ENCODE assay signal across 9 cellular contexts in genomic region chr17:36183811-36184765, GRCh38. TPM values are rescaled to one million over a fixed set of nuclear protein-coding genes. Genes with fewer than 3 reads are reported as not detected.
DNase-seq lines count a peak whose midpoint lies in the region; ATAC-seq and TF ChIP-seq lines count a peak whose summit lies in the region.
"Had no signal": no experiment of that assay in that cellular context is flagged by ENCODE, and none has a peak within 500 bp of the region (broad histone marks: within the 10 kb centered on the region; RNA-seq: fewer than 3 reads in every experiment).

No MANE protein-coding gene starts in this region.

- peak overlapping the region; percentile 41 to 70 for H3K9ac ChIP-seq in mucosa of rectum (ENCODE audit: low read depth in 1 of 2, low read length in 2 of 2)

- peaks cover 3 to 6% of the 10 kb centered on the region in 2 donors for H3K4me1 ChIP-seq in mucosa of rectum (ENCODE audit: control insufficient read depth in 2 of 2, insufficient read depth in 2 of 2, low read length in 2 of 2)

- POLR2A ChIA-PET in activated naive CD8-positive, alpha-beta T cell treated with anti-CD3 and anti-CD28 coated beads, Interleukin-2, amount 10 ng/mL, durations not matched to agents 7 days and 5 days (lab: Charles Lee), result interaction anchor here (0.6 kb wide), 1 partner anchor 371 kb away, joined by 4 read pairs; no protein-coding TSS in a partner anchor
- POLR2A ChIA-PET in activated CD4-positive, alpha-beta T cell treated with anti-CD3 and anti-CD28 coated beads, Interleukin-2, amount 10 ng/mL, durations not matched to agents 7 days and 5 days (lab: Charles Lee), result no interaction called here

- no peak overlapping the region for H3K27ac Mint-ChIP-seq in activated naive CD8-positive, alpha-beta T cell treated with anti-CD3 and anti-CD28 coated beads, Interleukin-2, amount 10 ng/mL, durations not matched to agents 7 days and 5 days
- no peak overlapping the region for H3K27ac Mint-ChIP-seq in activated naive CD8-positive, alpha-beta T cell treated with anti-CD3 and anti-CD28 coated beads for 36 hours
- H3K27ac Mint-ChIP-seq in type B pancreatic cell, result no peak overlapping the region
- no peak overlapping the region for H3K27ac Mint-ChIP-seq in activated CD4-positive, alpha-beta T cell treated with anti-CD3 and anti-CD28 coated beads, Interleukin-2, amount 10 ng/mL, durations not matched to agents 7 days and 5 days

- H3K27me3 Mint-ChIP-seq in activated naive CD8-positive, alpha-beta T cell treated with anti-CD3 and anti-CD28 coated beads, Interleukin-2, amount 10 ng/mL, durations not matched to agents 7 days and 5 days, result peaks cover 71% of the 10 kb centered on the region
- peaks cover 76% of the 10 kb centered on the region for H3K27me3 Mint-ChIP-seq in activated naive CD8-positive, alpha-beta T cell treated with anti-CD3 and anti-CD28 coated beads for 36 hours
- H3K27me3 Mint-ChIP-seq in type B pancreatic cell, result peaks cover 80% of the 10 kb centered on the region
- peaks cover 15% of the 10 kb centered on the region for H3K27me3 Mint-ChIP-seq in activated CD4-positive, alpha-beta T cell treated with anti-CD3 and anti-CD28 coated beads, Interleukin-2, amount 10 ng/mL, durations not matched to agents 7 days and 5 days

- H3K36me3 ChIP-seq in mucosa of rectum (ENCODE audit: control insufficient read depth in 2 of 2, insufficient read depth in 2 of 2, low read length in 2 of 2), result no peaks in the 10 kb centered on the region
- H3K36me3 ChIP-seq: adrenal gland had no signal

- H3K4me1 Mint-ChIP-seq in activated naive CD8-positive, alpha-beta T cell treated with anti-CD3 and anti-CD28 coated beads, Interleukin-2, amount 10 ng/mL, durations not matched to agents 7 days and 5 days, result peaks cover 13% of the 10 kb centered on the region
- H3K4me1 Mint-ChIP-seq in activated naive CD8-positive, alpha-beta T cell treated with anti-CD3 and anti-CD28 coated beads for 36 hours, result peaks cover 14% of the 10 kb centered on the region
- peaks cover 5% of the 10 kb centered on the region for H3K4me1 Mint-ChIP-seq in type B pancreatic cell (ENCODE audit: unreplicated experiment)
- no peaks in the 10 kb centered on the region for H3K4me1 Mint-ChIP-seq in activated CD4-positive, alpha-beta T cell treated with anti-CD3 and anti-CD28 coated beads, Interleukin-2, amount 10 ng/mL, durations not matched to agents 7 days and 5 days

- H3K9me3 Mint-ChIP-seq in activated naive CD8-positive, alpha-beta T cell treated with anti-CD3 and anti-CD28 coated beads, Interleukin-2, amount 10 ng/mL, durations not matched to agents 7 days and 5 days, result no peaks in the 10 kb centered on the region
- H3K9me3 Mint-ChIP-seq in activated naive CD8-positive, alpha-beta T cell treated with anti-CD3 and anti-CD28 coated beads for 36 hours, result no peaks in the 10 kb centered on the region
- H3K9me3 Mint-ChIP-seq in type B pancreatic cell, result no peaks in the 10 kb centered on the region
- no peaks in the 10 kb centered on the region for H3K9me3 Mint-ChIP-seq in activated CD4-positive, alpha-beta T cell treated with anti-CD3 and anti-CD28 coated beads, Interleukin-2, amount 10 ng/mL, durations not matched to agents 7 days and 5 days

- TF ChIP-seq CTCF in coronary artery (IDR thresholded peaks at IDR 0.05) (no peak), type B pancreatic cell (conservative IDR thresholded peaks at IDR 0.05) (no peak)

- peaks cover 0 to 5% of the 10 kb centered on the region in 2 donors for H3K27me3 ChIP-seq in mucosa of rectum (ENCODE audit: control insufficient read depth in 2 of 2, insufficient read depth in 2 of 2, low read length in 2 of 2)

- H3K36me3 Mint-ChIP-seq in activated naive CD8-positive, alpha-beta T cell treated with anti-CD3 and anti-CD28 coated beads, Interleukin-2, amount 10 ng/mL, durations not matched to agents 7 days and 5 days, result no peaks in the 10 kb centered on the region
- H3K36me3 Mint-ChIP-seq in activated naive CD8-positive, alpha-beta T cell treated with anti-CD3 and anti-CD28 coated beads for 36 hours, result no peaks in the 10 kb centered on the region
- H3K36me3 Mint-ChIP-seq in type B pancreatic cell, result no peaks in the 10 kb centered on the region
- H3K36me3 Mint-ChIP-seq in activated CD4-positive, alpha-beta T cell treated with anti-CD3 and anti-CD28 coated beads, Interleukin-2, amount 10 ng/mL, durations not matched to agents 7 days and 5 days (ENCODE audit: low read depth), result no peaks in the 10 kb centered on the region

- ATAC-seq in activated naive CD8-positive, alpha-beta T cell treated with anti-CD3 and anti-CD28 coated beads, Interleukin-2, amount 10 ng/mL, durations not matched to agents 7 days and 5 days (ENCODE audit: low read depth), result no peak

- CTCF ChIA-PET in activated CD4-positive, alpha-beta T cell treated with anti-CD3 and anti-CD28 coated beads, Interleukin-2, amount 10 ng/mL, durations not matched to agents 7 days and 5 days (lab: Charles Lee), result interaction anchor here (1.8 kb wide), 1 partner anchor 9 kb away, joined by 10 read pairs; no protein-coding TSS in a partner anchor

- H3K4me3 ChIP-seq in coronary artery (peak overlapping the region; percentile 76), mucosa of rectum (ENCODE audit: low read length in 2 of 2) (peak overlapping the region; percentile 57 to 62)

- DNase-seq in activated naive CD8-positive, alpha-beta T cell treated with anti-CD3 and anti-CD28 coated beads, Interleukin-2, amount 10 ng/mL, durations not matched to agents 7 days and 5 days, result no peak
- no peak for DNase-seq in activated naive CD8-positive, alpha-beta T cell treated with anti-CD3 and anti-CD28 coated beads for 36 hours
- no peak for DNase-seq in coronary artery (ENCODE audit: low spot score)
- no peak for DNase-seq in type B pancreatic cell (ENCODE audit: extremely low spot score, unreplicated experiment)
- DNase-seq in activated CD4-positive, alpha-beta T cell treated with anti-CD3 and anti-CD28 coated beads, Interleukin-2, amount 10 ng/mL, durations not matched to agents 7 days and 5 days, result no peak
- no peak for DNase-seq in putamen (ENCODE audit: low spot score)
- no peak for DNase-seq in NCI-H2107 treated with DMSO at 0.1 percent for 48 hours (lab: John Stamatoyannopoulos, UW; ENCODE audit: unreplicated experiment)

- peak overlapping the region; percentile 18 for H3K4me3 Mint-ChIP-seq in activated naive CD8-positive, alpha-beta T cell treated with anti-CD3 and anti-CD28 coated beads, Interleukin-2, amount 10 ng/mL, durations not matched to agents 7 days and 5 days
- no peak overlapping the region for H3K4me3 Mint-ChIP-seq in activated naive CD8-positive, alpha-beta T cell treated with anti-CD3 and anti-CD28 coated beads for 36 hours
- peak overlapping the region; percentile 72 for H3K4me3 Mint-ChIP-seq in type B pancreatic cell
- no peak overlapping the region for H3K4me3 Mint-ChIP-seq in activated CD4-positive, alpha-beta T cell treated with anti-CD3 and anti-CD28 coated beads, Interleukin-2, amount 10 ng/mL, durations not matched to agents 7 days and 5 days

- peak overlapping the region; percentile 15 to 67 for H3K27ac ChIP-seq in coronary artery
- peak overlapping the region; percentile 37 to 38 for H3K27ac ChIP-seq in mucosa of rectum (ENCODE audit: low read depth in 2 of 2, low read length in 2 of 2)

- H3K9me3 ChIP-seq in mucosa of rectum (ENCODE audit: control insufficient read depth in 2 of 2, low read length in 2 of 2), result no peaks in the 10 kb centered on the region
- H3K9me3 ChIP-seq: adrenal gland had no signal

RNA-seq across cellular contexts. Expression of gene TBC1D3B, which starts 7.7 kb away (rescaled TPM):
- 1 to 10 TPM; 7.7 to 9.9 TPM for total RNA-seq in activated naive CD8-positive, alpha-beta T cell treated with anti-CD3 and anti-CD28 coated beads, Interleukin-2, amount 10 ng/mL, durations not matched to agents 7 days and 5 days
- total RNA-seq in activated naive CD8-positive, alpha-beta T cell treated with anti-CD3 and anti-CD28 coated beads for 36 hours, result 1 to 10 TPM; 2.0 to 2.6 TPM
- total RNA-seq in type B pancreatic cell (ENCODE audit: low replicate concordance), result 14.5 and 18.0 TPM in 2 replicates
- 1 to 10 TPM; 2.4 to 3.3 TPM for total RNA-seq in activated CD4-positive, alpha-beta T cell treated with anti-CD3 and anti-CD28 coated beads, Interleukin-2, amount 10 ng/mL, durations not matched to agents 7 days and 5 days

RNA-seq across cellular contexts. Expression of gene CCL3L1, which starts 12.5 kb away (rescaled TPM):
- total RNA-seq in activated naive CD8-positive, alpha-beta T cell treated with anti-CD3 and anti-CD28 coated beads, Interleukin-2, amount 10 ng/mL, durations not matched to agents 7 days and 5 days, result 10 to 100 TPM; 13.7 to 18.4 TPM
- 1 to 10 TPM; 2.9 to 3.2 TPM for total RNA-seq in activated naive CD8-positive, alpha-beta T cell treated with anti-CD3 and anti-CD28 coated beads for 36 hours
- 0.41 TPM in 1 of 2 replicates, not detected in the other for total RNA-seq in type B pancreatic cell (ENCODE audit: low replicate concordance)
- not detected for total RNA-seq in activated CD4-positive, alpha-beta T cell treated with anti-CD3 and anti-CD28 coated beads, Interleukin-2, amount 10 ng/mL, durations not matched to agents 7 days and 5 days

RNA-seq across cellular contexts. Expression of gene CCL4L2, which starts 26.8 kb away (rescaled TPM):
- total RNA-seq in activated naive CD8-positive, alpha-beta T cell treated with anti-CD3 and anti-CD28 coated beads, Interleukin-2, amount 10 ng/mL, durations not matched to agents 7 days and 5 days, result 1 to 10 TPM; 4.0 to 8.7 TPM
- 1 to 10 TPM; 4.4 to 5.5 TPM for total RNA-seq in activated naive CD8-positive, alpha-beta T cell treated with anti-CD3 and anti-CD28 coated beads for 36 hours
- total RNA-seq in type B pancreatic cell (ENCODE audit: low replicate concordance), result 0.45 TPM in 1 of 2 replicates, not detected in the other
- total RNA-seq in activated CD4-positive, alpha-beta T cell treated with anti-CD3 and anti-CD28 coated beads, Interleukin-2, amount 10 ng/mL, durations not matched to agents 7 days and 5 days, result not detected

Comparison
In these comparisons a context has a peak if more than half of its experiments do, and no peak if none do; other contexts are left out.
1. H3K4me3 Mint-ChIP-seq: peak in activated naive CD8-positive, alpha-beta T cell treated with anti-CD3 and anti-CD28 coated beads, Interleukin-2, amount 10 ng/mL, durations not matched to agents 7 days and 5 days (single experiment) and type B pancreatic cell (single experiment); none in activated naive CD8-positive, alpha-beta T cell treated with anti-CD3 and anti-CD28 coated beads for 36 hours (single experiment) and activated CD4-positive, alpha-beta T cell treated with anti-CD3 and anti-CD28 coated beads, Interleukin-2, amount 10 ng/mL, durations not matched to agents 7 days and 5 days (single experiment).